9 cellular contexts compared by ENCODE assay signal in genomic region chr18:3481696-3482210, GRCh38. TPM values are rescaled to one million over a fixed set of nuclear protein-coding genes. Genes with fewer than 3 reads are reported as not detected.
DNase-seq lines count a peak whose midpoint lies in the region; ATAC-seq and TF ChIP-seq lines count a peak whose summit lies in the region.
"Had no signal": no experiment of that assay in that cellular context is flagged by ENCODE, and none has a peak within 500 bp of the region (broad histone marks: within the 10 kb centered on the region; RNA-seq: fewer than 3 reads in every experiment).

No MANE protein-coding gene starts in this region.

- H3K27me3 Mint-ChIP-seq in endothelial cell (ENCODE audit: unreplicated experiment) = peaks cover 3% of the 10 kb centered on the region
- peaks cover 9% of the 10 kb centered on the region for H3K27me3 Mint-ChIP-seq in progenitor cell of endocrine pancreas

- no peaks in the 10 kb centered on the region for H3K9me3 ChIP-seq in Panc1 (ENCODE audit: control insufficient read depth, insufficient read depth, low read depth, low read length)

- BruUV-seq in Panc1 (replicated peaks; lab: Mats Ljungman, UMichigan) = no TSS peak

- H3K4me3 Mint-ChIP-seq in endothelial cell (ENCODE audit: unreplicated experiment) (no peak overlapping the region), progenitor cell of endocrine pancreas (ENCODE audit: low read depth) (no peak overlapping the region)

- intact Hi-C loops in Panc1 (cut with micrococcal nuclease; ENCODE audit: unreplicated experiment) = no loop called here

- POLR2A ChIA-PET in Panc1 (lab: Charles Lee) = interaction anchor here (0.6 kb wide), 1 partner anchor 20 kb away, joined by 3 read pairs; no protein-coding TSS in a partner anchor

- H3K9me3 Mint-ChIP-seq in endothelial cell (ENCODE audit: unreplicated experiment) = no peaks in the 10 kb centered on the region
- no peaks in the 10 kb centered on the region for H3K9me3 Mint-ChIP-seq in progenitor cell of endocrine pancreas (ENCODE audit: low read depth)

- peak overlapping the region; percentile 75 for H3K27ac ChIP-seq in Panc1 (ENCODE audit: low read length)
- H3K27ac ChIP-seq: BLaER1 treated with 17β-estradiol and CSF1 and Interleukin-3, amounts not matched to agents 10 nM and 100 nM had no signal

- CTCF ChIA-PET in Panc1 (lab: Charles Lee) = interaction anchor here (0.6 kb wide), 1 partner anchor 17 kb away, joined by 5 read pairs; no protein-coding TSS in a partner anchor

- H3K4me1 ChIP-seq in Panc1 (ENCODE audit: control insufficient read depth, insufficient read depth, low read length) = peaks cover 15% of the 10 kb centered on the region

- peaks cover 5% of the 10 kb centered on the region for H3K36me3 Mint-ChIP-seq in endothelial cell (ENCODE audit: low read depth, unreplicated experiment)
- H3K36me3 Mint-ChIP-seq in progenitor cell of endocrine pancreas (ENCODE audit: insufficient read depth) = no peaks in the 10 kb centered on the region

- DNase-seq in NCI-H2171 treated with DMSO at 0.1 percent for 48 hours (lab: John Stamatoyannopoulos, UW) = peak; percentile 45
- DNase-seq in NCI-H2171 (lab: John Stamatoyannopoulos, UW) = no peak
- DNase-seq in H7 = peak; percentile 73
- no peak for DNase-seq in Panc1 (ENCODE audit: low read depth, low spot score)
- peak; percentile 39 for DNase-seq in endothelial cell (ENCODE audit: low spot score)
- no peak for DNase-seq in progenitor cell of endocrine pancreas (ENCODE audit: low spot score, unreplicated experiment)
- no peak for DNase-seq in NCI-H774 (lab: John Stamatoyannopoulos, UW)
- DNase-seq in kidney glomerular epithelial cell (lab: John Stamatoyannopoulos, UW) = no peak

- no peaks in the 10 kb centered on the region for H3K27me3 ChIP-seq in H7 (ENCODE audit: control insufficient read depth, insufficient read depth, low read length)
- H3K27me3 ChIP-seq in Panc1 (ENCODE audit: control insufficient read depth, insufficient read depth, low read length) = no peaks in the 10 kb centered on the region
- H3K27me3 ChIP-seq: BLaER1 treated with 17β-estradiol and CSF1 and Interleukin-3, amounts not matched to agents 10 nM and 100 nM had no signal

- TF ChIP-seq CTCF in Panc1 (IDR thresholded peaks at IDR 0.05) (peak; percentile 78), endothelial cell (IDR thresholded peaks at IDR 0.05; ENCODE audit: unreplicated experiment) (peak; percentile 43), progenitor cell of endocrine pancreas (IDR thresholded peaks at IDR 0.05; ENCODE audit: unreplicated experiment) (peak; percentile 64)

- no peaks in the 10 kb centered on the region for H3K36me3 ChIP-seq in H7 (replicated peaks; ENCODE audit: control insufficient read depth, insufficient read depth, low read length)
- H3K36me3 ChIP-seq in Panc1 (ENCODE audit: control insufficient read depth, insufficient read depth, low read length) = no peaks in the 10 kb centered on the region
- H3K36me3 ChIP-seq: BLaER1 treated with 17β-estradiol and CSF1 and Interleukin-3, amounts not matched to agents 10 nM and 100 nM had no signal

- no peak overlapping the region for H3K27ac Mint-ChIP-seq in endothelial cell (ENCODE audit: unreplicated experiment)
- H3K27ac Mint-ChIP-seq in progenitor cell of endocrine pancreas = no peak overlapping the region

- ATAC-seq in Panc1 = peak; percentile 87

- H3K4me3 ChIP-seq in H7 (ENCODE audit: insufficient read depth, low read depth, low read length) (no peak overlapping the region), Panc1 (ENCODE audit: low read depth in 2 of 2, low read length in 2 of 2) (no peak overlapping the region)
- H3K4me3 ChIP-seq: BLaER1 treated with 17β-estradiol and CSF1 and Interleukin-3, amounts not matched to agents 10 nM and 100 nM had no signal

- in situ Hi-C loops in Panc1 (cut with HindIII; ENCODE audit: low pct_unique_long_range_greater_than_20kb, low sequenced_read_pairs) = no loop called here

- H3K4me1 Mint-ChIP-seq in endothelial cell (ENCODE audit: unreplicated experiment) (peaks cover 14% of the 10 kb centered on the region), progenitor cell of endocrine pancreas (ENCODE audit: low read depth) (no peaks in the 10 kb centered on the region)

RNA-seq across cellular contexts. Expression of gene TGIF1, which starts 31.8 kb away (rescaled TPM):
- 329 and 333 TPM in 2 replicates for total RNA-seq in H7 (2014; rRNA removed; shearing (Covaris generic))
- total RNA-seq in Panc1 (2021; ENCODE audit: unreplicated experiment) = 171 TPM
- 131 TPM for polyA plus RNA-seq in Panc1 (2012; ENCODE audit: insufficient read length)
- total RNA-seq in endothelial cell (ENCODE audit: unreplicated experiment) = 72.5 TPM
- total RNA-seq in progenitor cell of endocrine pancreas = 111 and 112 TPM in 2 replicates

Comparison
In these comparisons a context has a peak if more than half of its experiments do, and no peak if none do; other contexts are left out.
1. DNase-seq: peak in NCI-H2171 treated with DMSO at 0.1 percent for 48 hours (single experiment), H7 (single experiment) and endothelial cell (single experiment); none in NCI-H2171 (single experiment), Panc1 (single experiment), progenitor cell of endocrine pancreas (single experiment), NCI-H774 (single experiment) and kidney glomerular epithelial cell (single experiment).
2. Peak in every context shown above with its lines, with median percentiles within 50 percentile points of each other: CTCF ChIP-seq.